ENCODE assay signal across 10 cellular contexts in the genomic region with DNA sequence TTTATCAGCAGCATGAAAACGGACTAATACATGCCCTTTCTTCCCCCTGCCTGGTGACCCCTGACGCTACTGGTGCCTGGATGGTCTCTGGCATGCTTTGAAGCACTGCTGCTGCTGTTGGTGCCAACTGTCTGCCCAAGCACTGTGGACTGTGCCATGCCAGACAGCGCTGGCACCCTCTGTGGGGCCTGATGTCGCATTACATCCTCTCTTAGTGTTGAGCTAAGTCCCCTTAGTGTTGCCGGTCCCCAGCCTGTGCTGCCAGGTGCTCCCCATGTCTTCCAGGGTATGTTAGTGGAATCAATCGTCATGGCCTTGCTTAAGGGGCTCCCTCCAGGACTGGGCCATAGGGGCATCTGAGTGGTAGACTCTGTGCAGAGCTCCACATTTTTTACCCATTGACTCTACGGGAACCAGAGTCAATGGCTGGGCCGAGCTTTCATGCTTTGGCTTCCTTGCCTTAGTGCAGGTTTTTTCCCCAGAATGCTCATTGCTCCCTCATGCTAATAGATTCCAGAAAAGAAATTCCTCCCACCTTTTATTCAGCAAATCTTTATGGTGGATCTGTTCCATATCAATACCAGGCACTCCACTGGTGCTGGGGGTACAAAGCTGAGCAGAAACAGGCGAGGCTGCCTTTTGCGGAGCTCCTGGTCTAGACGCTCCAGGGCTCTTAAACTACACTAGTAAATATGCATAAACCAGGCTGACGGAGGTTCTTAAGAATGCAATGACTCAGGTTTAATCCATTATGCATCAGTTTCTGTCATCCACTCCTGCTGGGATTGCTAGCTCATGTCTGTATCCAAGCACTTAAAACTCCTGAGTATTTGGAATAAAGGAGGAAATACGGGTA. TPM values are rescaled to one million over a fixed set of nuclear protein-coding genes. Genes with fewer than 3 reads are reported as not detected.
DNase-seq lines count a peak whose midpoint lies in the region; ATAC-seq and TF ChIP-seq lines count a peak whose summit lies in the region.
"Had no signal": no experiment of that assay in that cellular context is flagged by ENCODE, and none has a peak within 500 bp of the region (broad histone marks: within the 10 kb centered on the region; RNA-seq: fewer than 3 reads in every experiment).

No MANE protein-coding gene starts in this region.

- DNase-seq in A172 (ENCODE audit: low spot score) (peak; percentile 97), HS-27A (ENCODE audit: low read depth) (peak; percentile 59), iris pigment epithelial cell (ENCODE audit: low read depth) (peak; percentile 98), DMS153 (lab: John Stamatoyannopoulos, UW) (no peak), pons (ENCODE audit: low spot score) (no peak), NCI-H510A (lab: John Stamatoyannopoulos, UW) (no peak)
- DNase-seq: adrenal gland had no signal

- peak overlapping the region in 1 of 5 experiments; percentile 81 for H3K4me3 Mint-ChIP-seq in brain

- no peaks in the 10 kb centered on the region for H3K27me3 Mint-ChIP-seq in brain

- TF ChIP-seq CTCF in brain (conservative IDR thresholded peaks at IDR 0.05): no peak

- H3K27ac Mint-ChIP-seq in brain: peak overlapping the region in 4 of 5 experiments; percentile 70 to 94 (median 76)

- peaks cover 12% of the 10 kb centered on the region for H3K4me1 Mint-ChIP-seq in brain

- no peak for ATAC-seq in GM19467 (IDR thresholded peaks at IDR 0.05; ENCODE audit: unreplicated experiment)
- ATAC-seq: activated CD4-positive, CD25-positive, alpha-beta regulatory T cell treated with anti-CD3 and anti-CD28 coated beads, Interleukin-2, amount 50 U/mL, for 24 hours had no signal

- no peaks in the 10 kb centered on the region for H3K36me3 Mint-ChIP-seq in brain

- no peaks in the 10 kb centered on the region for H3K9me3 Mint-ChIP-seq in brain

RNA-seq across cellular contexts. Expression of a gene that starts 21.8 kb away (rescaled TPM):
- not detected in 2 replicates for total RNA-seq in A172 (2014; rRNA removed; shearing (Covaris generic))
- polyA plus RNA-seq in brain (ENCODE audit: insufficient read depth, low read depth, low replicate concordance): 2.3 TPM

RNA-seq across cellular contexts. Expression of a gene that starts 35.3 kb away (rescaled TPM):
- 0.05 and 0.12 TPM in 2 replicates for total RNA-seq in A172 (2014; rRNA removed; shearing (Covaris generic))
- polyA plus RNA-seq in brain (ENCODE audit: insufficient read depth, low read depth, low replicate concordance): 0.05 TPM

Comparison
In these comparisons a context has a peak if more than half of its experiments do, and no peak if none do; other contexts are left out.
1. DNase-seq: peak in A172 (single experiment), HS-27A (single experiment) and iris pigment epithelial cell (single experiment); none in DMS153 (single experiment), pons (single experiment) and NCI-H510A (single experiment).